Comparison of ENCODE assay signal across 22 cellular contexts in the genomic region with DNA sequence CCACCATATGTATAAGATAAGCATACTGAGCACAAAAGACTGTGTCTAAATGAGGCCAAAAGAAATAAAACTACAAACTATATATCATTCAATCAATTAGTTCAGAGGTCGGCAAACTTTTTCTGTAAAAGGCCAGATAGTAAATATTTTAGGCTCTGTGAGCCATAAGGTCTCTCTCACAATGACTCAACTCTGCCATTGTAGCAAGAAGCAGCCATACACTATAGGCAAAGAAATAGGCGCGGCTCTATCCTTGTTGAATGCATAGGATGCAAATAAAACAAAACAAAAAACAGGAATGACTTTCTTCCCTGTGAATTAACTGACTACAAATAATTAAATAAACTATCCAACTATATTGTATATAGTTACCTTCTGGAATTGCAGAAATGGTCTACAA. TPM values are rescaled to one million over a fixed set of nuclear protein-coding genes. Genes with fewer than 3 reads are reported as not detected.
DNase-seq lines count a peak whose midpoint lies in the region; ATAC-seq, FAIRE-seq and TF ChIP-seq lines count a peak whose summit lies in the region.
"Had no signal": no experiment of that assay in that cellular context is flagged by ENCODE, and none has a peak within 500 bp of the region (broad histone marks: within the 10 kb centered on the region; RNA-seq: fewer than 3 reads in every experiment).

No MANE protein-coding gene starts in this region.

- TF ChIP-seq RAD21 in K562 (CRISPR knock-in tag; conservative IDR thresholded peaks at IDR 0.05 in 1 of 2, IDR thresholded peaks at IDR 0.05 in 1 of 2): no peak

- H3K79me2 ChIP-seq in mammary epithelial cell (ENCODE audit: insufficient read depth, low read length) (no peaks in the 10 kb centered on the region), Loucy (ENCODE audit: insufficient read depth, low read length) (no peaks in the 10 kb centered on the region), K562 (ENCODE audit: control insufficient read depth, insufficient read depth, low read length) (no peaks in the 10 kb centered on the region), osteoblast (ENCODE audit: insufficient read depth, low read length) (no peaks in the 10 kb centered on the region)

- in situ Hi-C loops in mammary epithelial cell (cut with MboI; ENCODE audit: low sequenced_read_pairs in 2 of 2): no loop called here
- in situ Hi-C loops in K562 (cut with MboI): no loop called here

- WGBS in mammary epithelial cell (ENCODE audit: low coverage, missing lambda C conversion rate): 98% methylated on average over 3 of the region's 3 CpGs
- 48% methylated on average over 3 of the region's 3 CpGs for WGBS in K562 (ENCODE audit: insufficient coverage, low coverage, missing lambda C conversion rate)

- FAIRE-seq in K562 (lab: Jason Lieb, UNC): no peak
- FAIRE-seq: A549, GM12891, GM18507, H54, HTR-8/SVneo had no signal

- no peak overlapping the region for H3K4me2 ChIP-seq in mammary epithelial cell (ENCODE audit: insufficient read depth, low read depth, low read length)
- no peak overlapping the region for H3K4me2 ChIP-seq in Loucy (ENCODE audit: low read depth, low read length, poor library complexity, severe bottlenecking)
- H3K4me2 ChIP-seq in K562 (ENCODE audit: insufficient read depth, low read length): no peak overlapping the region
- no peak overlapping the region for H3K4me2 ChIP-seq in osteoblast (ENCODE audit: insufficient read depth, low read length)
- H3K4me2 ChIP-seq: A549, BLaER1, GM23338 had no signal

- no peak overlapping the region for H3K9ac ChIP-seq in mammary epithelial cell (ENCODE audit: insufficient read depth, low read length)
- no peak overlapping the region for H3K9ac ChIP-seq in Loucy (ENCODE audit: low read depth, low read length, poor library complexity, severe bottlenecking)
- H3K9ac ChIP-seq in K562 (ENCODE audit: insufficient read depth in 1 of 2, low read depth in 2 of 2, low read length in 2 of 2): no peak overlapping the region
- H3K9ac ChIP-seq: BLaER1 had no signal

- TF ChIP-seq CTCF in MCF 10A (IDR thresholded peaks at IDR 0.05; ENCODE audit: unreplicated experiment) (no peak), mammary epithelial cell (conservative IDR thresholded peaks at IDR 0.05 in 1 of 2, IDR thresholded peaks at IDR 0.05 in 1 of 2; ENCODE audit: extremely low read depth in 1 of 2, insufficient read depth in 1 of 2, low read depth in 1 of 2, low read length in 2 of 2) (no peak), Loucy (conservative IDR thresholded peaks at IDR 0.05; ENCODE audit: low read length) (no peak), K562 (IDR thresholded peaks at IDR 0.05 in 2 of 3, conservative IDR thresholded peaks at IDR 0.05 in 1 of 3; ENCODE audit: insufficient read depth in 2 of 3, low read depth in 1 of 3, low read length in 3 of 3) (no peak), osteoblast (IDR thresholded peaks at IDR 0.05; ENCODE audit: extremely low read depth, low read depth, low read length) (no peak)

- no peak for TF ChIP-seq EP300 in K562 (IDR thresholded peaks at IDR 0.05; ENCODE audit: low read length)

- no peaks in the 10 kb centered on the region for H3K9me1 ChIP-seq in K562 (ENCODE audit: control insufficient read depth, insufficient read depth, low read length)

- POLR2A ChIA-PET in MCF 10A (lab: Yijun Ruan, JAX): no interaction called here
- POLR2A ChIA-PET in K562 (lab: Yijun Ruan, JAX): no interaction called here

- no peaks in the 10 kb centered on the region for H3K27me3 Mint-ChIP-seq in MCF 10A (ENCODE audit: insufficient read depth, unreplicated experiment)

- CTCF ChIA-PET in MCF 10A (lab: Yijun Ruan, JAX) (interaction anchor here (0.6 kb wide), 1 partner anchor 87 kb away, joined by 3 read pairs; no protein-coding TSS in a partner anchor), mammary epithelial cell (lab: Charles Lee; ENCODE audit: low non-redundant PET) (no interaction called here), K562 (lab: Yijun Ruan, JAX; ENCODE audit: low intra/inter-chr PET ratio) (interaction anchor here (1.0 kb wide), 1 partner anchor 9 kb away, joined by 3 read pairs; no protein-coding TSS in a partner anchor)

- no peak overlapping the region for H3K27ac ChIP-seq in mammary epithelial cell (ENCODE audit: insufficient read depth, low read depth, low read length)
- H3K27ac ChIP-seq in K562 (ENCODE audit: extremely low read depth, low read depth, low read length): no peak overlapping the region
- H3K27ac ChIP-seq in osteoblast (ENCODE audit: low read depth, low read length): no peak overlapping the region
- H3K27ac ChIP-seq: 22Rv1, BLaER1 had no signal

- no peaks in the 10 kb centered on the region for H3K9me3 ChIP-seq in mammary epithelial cell (replicated peaks; ENCODE audit: insufficient read depth, low read length)
- no peaks in the 10 kb centered on the region for H3K9me3 ChIP-seq in Loucy (ENCODE audit: insufficient read depth, low read depth, low read length)
- H3K9me3 ChIP-seq in K562 (replicated peaks; ENCODE audit: control insufficient read depth, insufficient read depth, low read depth, low read length): no peaks in the 10 kb centered on the region
- H3K9me3 ChIP-seq in osteoblast (ENCODE audit: low read depth, low read length): no peaks in the 10 kb centered on the region
- H3K9me3 ChIP-seq: A549, BLaER1 had no signal

- H3K36me3 ChIP-seq in mammary epithelial cell (ENCODE audit: insufficient read depth, low read length) (no peaks in the 10 kb centered on the region), Loucy (ENCODE audit: insufficient read depth, low read length) (no peaks in the 10 kb centered on the region), K562 (ENCODE audit: control insufficient read depth, insufficient read depth, low read length) (no peaks in the 10 kb centered on the region), osteoblast (ENCODE audit: insufficient read depth, low read length) (no peaks in the 10 kb centered on the region)
- H3K36me3 ChIP-seq: BLaER1 had no signal

- H3K9me3 Mint-ChIP-seq in MCF 10A (ENCODE audit: unreplicated experiment): no peaks in the 10 kb centered on the region
- H3K9me3 Mint-ChIP-seq: CD14-positive monocyte; CD4-positive, alpha-beta memory T cell; GM23338; IgD-negative memory B cell had no signal

- dilution Hi-C loops in mammary epithelial cell (cut with HindIII; ENCODE audit: low sequenced_read_pairs): no loop called here

- no peaks in the 10 kb centered on the region for H3K36me3 Mint-ChIP-seq in MCF 10A (ENCODE audit: insufficient read depth, unreplicated experiment)
- H3K36me3 Mint-ChIP-seq: CD14-positive monocyte; CD4-positive, alpha-beta memory T cell; IgD-negative memory B cell had no signal

- peaks cover 22% of the 10 kb centered on the region for H3K4me1 Mint-ChIP-seq in MCF 10A (ENCODE audit: insufficient read depth, unreplicated experiment)
- H3K4me1 Mint-ChIP-seq: IgD-negative memory B cell had no signal

- H3K27me3 ChIP-seq in mammary epithelial cell (ENCODE audit: insufficient read depth, low read length): no peaks in the 10 kb centered on the region
- no peaks in the 10 kb centered on the region for H3K27me3 ChIP-seq in Loucy (ENCODE audit: insufficient read depth, low read length, poor library complexity, severe bottlenecking)
- H3K27me3 ChIP-seq in K562 (ENCODE audit: control insufficient read depth in 2 of 2, insufficient read depth in 2 of 2, low read length in 2 of 2): no peaks in the 10 kb centered on the region; a peak in 1 of 5 replicates
- no peaks in the 10 kb centered on the region for H3K27me3 ChIP-seq in osteoblast (ENCODE audit: insufficient read depth, low read length)
- H3K27me3 ChIP-seq: BLaER1 had no signal

- H2AFZ ChIP-seq in mammary epithelial cell (ENCODE audit: low read depth, low read length) (no peak overlapping the region), Loucy (ENCODE audit: low read length) (peak overlapping the region; percentile 59), K562 (ENCODE audit: low read depth, low read length) (0 out of 2 replicates have a peak overlapping the region, but pooled peaks have one; percentile 54), osteoblast (ENCODE audit: low read length) (peak overlapping the region; percentile 24)
- H2AFZ ChIP-seq: GM23338 had no signal

- H3K4me1 ChIP-seq in mammary epithelial cell (ENCODE audit: insufficient read depth, low read length) (peaks cover 21% of the 10 kb centered on the region), Loucy (ENCODE audit: insufficient read depth, low read length, poor library complexity, severe bottlenecking) (peaks cover 11% of the 10 kb centered on the region), K562 (replicated peaks in 1 of 2; ENCODE audit: control insufficient read depth in 2 of 2, insufficient read depth in 2 of 2, low read length in 2 of 2) (no peaks in the 10 kb centered on the region; a peak in 1 of 5 replicates), osteoblast (ENCODE audit: insufficient read depth, low read length) (peaks cover 15% of the 10 kb centered on the region)

- BruUV-seq in MCF 10A (replicated peaks; lab: Mats Ljungman, UMichigan): no TSS peak
- no TSS peak for BruUV-seq in mammary epithelial cell (replicated peaks; lab: Mats Ljungman, UMichigan)
- BruUV-seq in K562 (replicated peaks; lab: Mats Ljungman, UMichigan): no TSS peak

- H3K9me2 ChIP-seq in Loucy (replicated peaks; ENCODE audit: low read depth, low read length): no peaks in the 10 kb centered on the region

- H4K20me1 ChIP-seq in mammary epithelial cell (ENCODE audit: insufficient read depth, low read length) (no peaks in the 10 kb centered on the region), Loucy (ENCODE audit: insufficient read depth, low read length, poor library complexity, severe bottlenecking) (no peaks in the 10 kb centered on the region), K562 (replicated peaks; ENCODE audit: control insufficient read depth, insufficient read depth, low read length) (no peaks in the 10 kb centered on the region), osteoblast (ENCODE audit: insufficient read depth, low read length) (no peaks in the 10 kb centered on the region)
- H4K20me1 ChIP-seq: BLaER1 had no signal

- no peak overlapping the region for H3K27ac Mint-ChIP-seq in MCF 10A (ENCODE audit: low read depth, unreplicated experiment)
- H3K27ac Mint-ChIP-seq: CD4-positive, alpha-beta memory T cell; GM23338; IgD-negative memory B cell had no signal

- no peaks in the 10 kb centered on the region for H3F3A ChIP-seq in Loucy (ENCODE audit: low read depth)

- no peak overlapping the region for H3K4me3 ChIP-seq in mammary epithelial cell (replicated peaks in 1 of 3; ENCODE audit: insufficient read depth in 1 of 3, low read depth in 2 of 3, low read length in 3 of 3)
- H3K4me3 ChIP-seq in Loucy (ENCODE audit: low read length, poor library complexity, severe bottlenecking): no peak overlapping the region
- H3K4me3 ChIP-seq in K562: no peak overlapping the region
- no peak overlapping the region for H3K4me3 ChIP-seq in osteoblast (ENCODE audit: insufficient read depth, low read length)
- H3K4me3 ChIP-seq: A549, BLaER1, GM23338 had no signal

- DNase-seq in MCF 10A (ENCODE audit: unreplicated experiment) (peak; percentile 25), mammary epithelial cell (no peak), K562 (ENCODE audit: extremely low read depth in 1 of 4, low spot score in 3 of 4) (no peak), osteoblast (ENCODE audit: insufficient read length, low spot score, missing footprints) (no peak), NCI-H2196 (lab: John Stamatoyannopoulos, UW; ENCODE audit: unreplicated experiment) (no peak), DMS153 (lab: John Stamatoyannopoulos, UW) (no peak)
- DNase-seq in activated CD4-positive, alpha-beta T cell treated with anti-CD3 and anti-CD28 coated beads for 48 hours: no peak
- DNase-seq: CD4-positive, alpha-beta memory T cell; DMS79 treated with DMSO at 0.1 percent for 48 hours; GF-D8; HCEC 1CT had no signal

- intact Hi-C loops in MCF 10A (cut with micrococcal nuclease) (no loop called here), mammary epithelial cell (cut with micrococcal nuclease) (no loop called here), K562 (cut with micrococcal nuclease) (no loop called here)

- ATAC-seq in K562: no peak
- ATAC-seq: A549, GM23338 had no signal

- TF ChIP-seq POLR2A in K562 (conservative IDR thresholded peaks at IDR 0.05): no peak

- H3K4me3 Mint-ChIP-seq in MCF 10A (ENCODE audit: unreplicated experiment): no peak overlapping the region
- H3K4me3 Mint-ChIP-seq: CD14-positive monocyte; CD4-positive, alpha-beta memory T cell; GM23338; IgD-negative memory B cell had no signal

RNA-seq across cellular contexts. Expression of gene CCDC88A, which starts 8.6 kb away (rescaled TPM):
- total RNA-seq in MCF 10A (2022) (52.1 and 60.8 TPM in 2 replicates), mammary epithelial cell (10 to 100 TPM; 43.7 to 62.1 TPM), K562 (2014; rRNA removed) (43.9 and 50.8 TPM in 2 replicates), K562 (2014; rRNA removed; fragmentation: Illumina TruSeq; extraction: Trizol) (98.2 and 102 TPM in 2 replicates), K562 (2015; rRNA removed; fragmentation: Illumina TruSeq; extraction: Trizol) (88.3 and 102 TPM in 2 replicates), K562 (2021) (65.6 and 68.8 TPM in 2 replicates), osteoblast (54.3 and 55.1 TPM in 2 replicates)
- polyA plus RNA-seq in mammary epithelial cell (23.3 TPM), K562 (2011; rRNA removed) (63.8 and 71.5 TPM in 2 replicates), K562 (2014; fragmentation: Illumina TruSeq; extraction: Trizol) (45.6 and 55.6 TPM in 2 replicates), K562 (2014; fragmentation: Nextera tagmentation; extraction: Ambion mirVana) (10 to 100 TPM; 29.3 to 30.3 TPM), K562 (2014; rRNA removed) (30.5 and 33.5 TPM in 2 replicates)
- 47.9 TPM for polyA minus RNA-seq in mammary epithelial cell
- 92.0 and 356 TPM in 2 replicates for total RNA-seq in K562 (2011; cell fraction: chromatin; rRNA removed; ENCODE audit: low replicate concordance)
- 44.2 and 71.7 TPM in 2 replicates for total RNA-seq in K562 (2011; cell fraction: nucleolus; rRNA removed)
- 155 and 284 TPM in 2 replicates for total RNA-seq in K562 (2011; cell fraction: nucleoplasm; rRNA removed)
- 15.1 and 24.2 TPM in 2 replicates for polyA plus RNA-seq in K562 (2011; cell fraction: cytosol; rRNA removed)
- 61.4 and 72.4 TPM in 2 replicates for polyA plus RNA-seq in K562 (2011; cell fraction: nucleus; rRNA removed)
- 32.7 and 34.8 TPM in 2 replicates for polyA plus RNA-seq in K562 (2012)
- 209 and 231 TPM in 2 replicates for polyA minus RNA-seq in K562 (2011; rRNA and poly(A)+ RNA removed)
- polyA minus RNA-seq in K562 (2011; cell fraction: cytosol; rRNA and poly(A)+ RNA removed): 44.0 and 48.9 TPM in 2 replicates
- 93.4 and 163 TPM in 2 replicates for polyA minus RNA-seq in K562 (2011; cell fraction: nucleus; rRNA and poly(A)+ RNA removed)
